ENCODE assay signal across 16 cellular contexts in the genomic region with DNA sequence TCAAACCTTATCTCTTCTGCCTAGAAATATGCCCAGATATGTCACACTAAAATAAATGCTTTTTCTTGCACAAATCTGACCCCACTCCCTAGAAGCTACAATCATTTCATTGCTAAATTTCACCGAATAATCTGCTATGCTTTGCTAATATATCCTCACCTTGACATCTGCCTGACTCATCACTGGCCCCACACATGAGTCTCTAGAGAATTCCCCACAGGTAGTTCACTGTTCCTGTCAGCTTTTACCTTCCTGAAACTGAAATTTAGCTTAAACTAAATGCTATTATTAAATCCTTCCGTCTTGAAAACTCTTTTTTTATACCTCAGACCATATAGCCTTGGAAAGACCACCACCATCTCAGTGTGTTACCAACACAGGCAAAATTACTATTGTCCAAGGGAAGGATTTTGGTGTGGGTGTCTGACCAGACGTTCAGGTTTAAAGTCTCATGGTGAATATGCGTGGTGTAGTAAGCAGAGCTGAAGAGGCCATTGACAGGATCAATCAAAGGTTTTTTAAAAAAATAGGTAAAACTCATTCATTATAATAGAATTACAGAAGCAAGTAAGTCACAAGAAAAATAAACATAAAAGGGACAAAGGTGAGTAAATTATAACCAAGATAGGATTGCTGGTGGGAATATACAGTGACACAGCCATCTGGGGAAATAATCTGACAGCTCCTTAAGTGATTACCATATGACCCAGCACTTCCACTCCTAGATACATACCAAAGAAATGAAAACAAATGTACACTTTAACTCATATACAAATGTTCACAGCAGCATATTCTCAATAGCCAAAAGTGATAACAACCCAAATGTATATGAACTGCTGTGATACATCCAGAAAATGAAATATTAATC.
DNase-seq lines count a peak whose midpoint lies in the region; ATAC-seq and TF ChIP-seq lines count a peak whose summit lies in the region.
"Had no signal": no experiment of that assay in that cellular context is flagged by ENCODE, and none has a peak within 500 bp of the region (broad histone marks: within the 10 kb centered on the region; RNA-seq: fewer than 3 reads in every experiment).

No MANE protein-coding gene starts in this region.

- peaks cover 46% of the 10 kb centered on the region for H3K4me1 ChIP-seq in foreskin keratinocyte
- H3K4me1 ChIP-seq: colonic mucosa had no signal

- peaks cover 13% of the 10 kb centered on the region for H3K4me1 Mint-ChIP-seq in activated CD8-positive, alpha-beta T cell treated with anti-CD3 and anti-CD28 coated beads for 36 hours (ENCODE audit: low read depth)

- no peaks in the 10 kb centered on the region for H3K36me3 Mint-ChIP-seq in activated CD8-positive, alpha-beta T cell treated with anti-CD3 and anti-CD28 coated beads for 36 hours (ENCODE audit: low read depth)

- ATAC-seq in GM18511 (IDR thresholded peaks at IDR 0.05; ENCODE audit: unreplicated experiment): peak; percentile 78
- ATAC-seq in GM21381 (IDR thresholded peaks at IDR 0.05; ENCODE audit: unreplicated experiment): peak; percentile 53
- ATAC-seq in foreskin keratinocyte: peak; percentile 69
- ATAC-seq in activated CD8-positive, alpha-beta T cell treated with anti-CD3 and anti-CD28 coated beads for 36 hours: no peak
- ATAC-seq: HepG2 had no signal

- DNase-seq in HPDE6-E6E7 (ENCODE audit: extremely low spot score) (peak; percentile 39), foreskin keratinocyte (peak; percentile 40 to 72), G401 (ENCODE audit: low spot score) (no peak), HCEC 1CT (no peak)
- no peak for DNase-seq in activated CD8-positive, alpha-beta T cell treated with anti-CD3 and anti-CD28 coated beads for 36 hours
- DNase-seq in activated naive CD4-positive, alpha-beta T cell (lab: John Stamatoyannopoulos, UW): no peak
- DNase-seq: colonic mucosa, NCI-H1436, NCI-H748 treated with DMSO at 0.1 percent for 48 hours, Right ventricle myocardium superior, T1000 had no signal

- POLR2A ChIA-PET in activated CD8-positive, alpha-beta T cell treated with anti-CD3 and anti-CD28 coated beads for 36 hours (lab: Charles Lee): interaction anchor here (1.3 kb wide), 1 partner anchor 17 kb away, joined by 3 read pairs; no protein-coding TSS in a partner anchor

- H3K27ac ChIP-seq in foreskin keratinocyte: peak overlapping the region; percentile 91
- H3K27ac ChIP-seq: colonic mucosa had no signal

- H3K27me3 Mint-ChIP-seq in activated CD8-positive, alpha-beta T cell treated with anti-CD3 and anti-CD28 coated beads for 36 hours: no peaks in the 10 kb centered on the region

- no peaks in the 10 kb centered on the region for H3K27me3 ChIP-seq in foreskin keratinocyte
- H3K27me3 ChIP-seq: colonic mucosa, tibial nerve had no signal

- H3K27ac Mint-ChIP-seq in activated CD8-positive, alpha-beta T cell treated with anti-CD3 and anti-CD28 coated beads for 36 hours: no peak overlapping the region

- CTCF ChIA-PET in activated CD8-positive, alpha-beta T cell treated with anti-CD3 and anti-CD28 coated beads for 36 hours (lab: Charles Lee): interaction anchor here (0.7 to 1.1 kb wide), 3 partner anchors 8 to 213 kb away, joined by 3 read pairs; no protein-coding TSS in a partner anchor

- no peak for TF ChIP-seq CTCF in foreskin keratinocyte (conservative IDR thresholded peaks at IDR 0.05)
- TF ChIP-seq CTCF in activated CD8-positive, alpha-beta T cell treated with anti-CD3 and anti-CD28 coated beads for 36 hours (IDR thresholded peaks at IDR 0.05): no peak

- no peak overlapping the region for H3K4me3 Mint-ChIP-seq in activated CD8-positive, alpha-beta T cell treated with anti-CD3 and anti-CD28 coated beads for 36 hours
- H3K4me3 Mint-ChIP-seq: CD14-positive monocyte had no signal

- intact Hi-C loops in activated CD8-positive, alpha-beta T cell treated with anti-CD3 and anti-CD28 coated beads for 36 hours (cut with micrococcal nuclease): no loop called here

- in situ Hi-C loops in G401 (cut with HindIII; ENCODE audit: low sequenced_read_pairs): no loop called here

- no peaks in the 10 kb centered on the region for H3K9me3 Mint-ChIP-seq in activated CD8-positive, alpha-beta T cell treated with anti-CD3 and anti-CD28 coated beads for 36 hours
- H3K9me3 Mint-ChIP-seq: CD14-positive monocyte had no signal

Comparison
In these comparisons a context has a peak if more than half of its experiments do, and no peak if none do; other contexts are left out.
1. DNase-seq: peak in HPDE6-E6E7 (single experiment) and foreskin keratinocyte (2 of 2); none in activated CD8-positive, alpha-beta T cell treated with anti-CD3 and anti-CD28 coated beads for 36 hours (single experiment), activated naive CD4-positive, alpha-beta T cell (0 of 4), G401 (single experiment) and HCEC 1CT (single experiment).